ENCODE assay signal across 14 cellular contexts in genomic region chr22:50318356-50318697, GRCh38. TPM values are rescaled to one million over a fixed set of nuclear protein-coding genes. Genes with fewer than 3 reads are reported as not detected.
DNase-seq lines count a peak whose midpoint lies in the region; ATAC-seq, FAIRE-seq and TF ChIP-seq lines count a peak whose summit lies in the region.
"Had no signal": no experiment of that assay in that cellular context is flagged by ENCODE, and none has a peak within 500 bp of the region (broad histone marks: within the 10 kb centered on the region; RNA-seq: fewer than 3 reads in every experiment).

No MANE protein-coding gene starts in this region.

- BruUV-seq in K562 (replicated peaks; lab: Mats Ljungman, UMichigan) = no TSS peak

- peak; percentile 15; the same call in 2 of the 3 replicates for ATAC-seq in K562
- no peak for ATAC-seq in HG02885 (IDR thresholded peaks at IDR 0.05; ENCODE audit: poor library complexity, unreplicated experiment)

- in situ Hi-C loops in K562 (cut with MboI) = no loop called here

- H3K9me3 ChIP-seq in BLaER1 = no peaks in the 10 kb centered on the region
- H3K9me3 ChIP-seq in K562 (replicated peaks; ENCODE audit: control insufficient read depth, insufficient read depth, low read depth, low read length) = no peaks in the 10 kb centered on the region
- H3K9me3 ChIP-seq: HAP-1, Peyer's patch had no signal

- no peak for FAIRE-seq in K562 (lab: Jason Lieb, UNC)

- H3K4me2 ChIP-seq in BLaER1 = peak overlapping the region; percentile 98
- H3K4me2 ChIP-seq in K562 (ENCODE audit: insufficient read depth, low read length) = peak overlapping the region; percentile 74

- 52% methylated on average over 7 of the region's 7 CpGs for WGBS in K562 (ENCODE audit: insufficient coverage, low coverage, missing lambda C conversion rate)

- no peaks in the 10 kb centered on the region for H3K79me2 ChIP-seq in K562 (ENCODE audit: control insufficient read depth, insufficient read depth, low read length)

- TF ChIP-seq EP300 in K562 (IDR thresholded peaks at IDR 0.05; ENCODE audit: low read length) = no peak

- H3K36me3 ChIP-seq in BLaER1 = no peaks in the 10 kb centered on the region
- H3K36me3 ChIP-seq in H7 (replicated peaks; ENCODE audit: control insufficient read depth, insufficient read depth, low read length) = no peaks in the 10 kb centered on the region
- H3K36me3 ChIP-seq in K562 (ENCODE audit: control insufficient read depth, insufficient read depth, low read length) = no peaks in the 10 kb centered on the region
- H3K36me3 ChIP-seq: HAP-1, Peyer's patch had no signal

- intact Hi-C loops in K562 (cut with micrococcal nuclease) = no loop called here

- H3K9ac ChIP-seq in BLaER1 (peak overlapping the region; percentile 68; the same call in 1 of the 2 replicates), K562 (ENCODE audit: insufficient read depth in 1 of 2, low read depth in 2 of 2, low read length in 2 of 2) (peak overlapping the region; percentile 41 to 76)

- H4K20me1 ChIP-seq in BLaER1 (no peaks in the 10 kb centered on the region), K562 (replicated peaks; ENCODE audit: control insufficient read depth, insufficient read depth, low read length) (no peaks in the 10 kb centered on the region)

- no peak for TF ChIP-seq CTCF in K562 (IDR thresholded peaks at IDR 0.05 in 2 of 3, conservative IDR thresholded peaks at IDR 0.05 in 1 of 3; ENCODE audit: insufficient read depth in 2 of 3, low read depth in 1 of 3, low read length in 3 of 3)

- CTCF ChIA-PET in K562 (lab: Yijun Ruan, JAX; ENCODE audit: low intra/inter-chr PET ratio) = no interaction called here

- H3K4me1 ChIP-seq in BLaER1 (peaks cover 77% of the 10 kb centered on the region), K562 (replicated peaks in 1 of 2; ENCODE audit: control insufficient read depth in 2 of 2, insufficient read depth in 2 of 2, low read length in 2 of 2) (peaks cover 27 to 70% of the 10 kb centered on the region in 2 experiments; a peak in 4 of 5 replicates)
- H3K4me1 ChIP-seq: HAP-1 had no signal

- POLR2A ChIA-PET in K562 (lab: Yijun Ruan, JAX) = no interaction called here

- H2AFZ ChIP-seq in K562 (ENCODE audit: low read depth, low read length) = peak overlapping the region; percentile 74; the same call in 1 of the 2 replicates

- H3K27me3 ChIP-seq in BLaER1 = no peaks in the 10 kb centered on the region
- no peaks in the 10 kb centered on the region for H3K27me3 ChIP-seq in H7 (ENCODE audit: control insufficient read depth, insufficient read depth, low read length)
- no peaks in the 10 kb centered on the region for H3K27me3 ChIP-seq in K562 (ENCODE audit: control insufficient read depth in 2 of 2, insufficient read depth in 2 of 2, low read length in 2 of 2)
- H3K27me3 ChIP-seq: Peyer's patch had no signal

- DNase-seq in H7 (peak; percentile 71), K562 (ENCODE audit: extremely low read depth in 1 of 4, low spot score in 3 of 4) (no peak), NCI-H2196 (lab: John Stamatoyannopoulos, UW; ENCODE audit: unreplicated experiment) (no peak), NCI-H2171 treated with DMSO at 0.1 percent for 48 hours (lab: John Stamatoyannopoulos, UW) (no peak)
- DNase-seq: KG1, NCI-H1105 treated with DMSO at 0.1 percent for 48 hours, NCI-H187, NCI-H774, SHP77 treated with DMSO at 0.1 percent for 48 hours, T-helper 9 cell had no signal

- H3K4me3 ChIP-seq in BLaER1 (peak overlapping the region; percentile 46; the same call in 1 of the 2 replicates), H7 (ENCODE audit: insufficient read depth, low read depth, low read length) (no peak overlapping the region), K562 (no peak overlapping the region)
- H3K4me3 ChIP-seq: HAP-1, Peyer's patch had no signal

- TF ChIP-seq RAD21 in K562 (CRISPR knock-in tag; conservative IDR thresholded peaks at IDR 0.05 in 1 of 2, IDR thresholded peaks at IDR 0.05 in 1 of 2) = no peak

- no peak for TF ChIP-seq POLR2A in K562 (conservative IDR thresholded peaks at IDR 0.05)

- H3K27ac ChIP-seq in BLaER1 (peak overlapping the region; percentile 91), K562 (ENCODE audit: extremely low read depth, low read depth, low read length) (peak overlapping the region; percentile 69)

- no peaks in the 10 kb centered on the region for H3K9me1 ChIP-seq in K562 (ENCODE audit: control insufficient read depth, insufficient read depth, low read length)

RNA-seq across cellular contexts. Expression of gene DENND6B, which starts 8.5 kb away (rescaled TPM):
- total RNA-seq in H7 (2014; rRNA removed; shearing (Covaris generic)) = 0.52 and 1.1 TPM in 2 replicates
- total RNA-seq in K562 (2011; cell fraction: chromatin; rRNA removed; ENCODE audit: low replicate concordance) = 6.5 and 21.7 TPM in 2 replicates
- total RNA-seq in K562 (2011; cell fraction: nucleolus; rRNA removed) = 12.5 and 13.4 TPM in 2 replicates
- total RNA-seq in K562 (2011; cell fraction: nucleoplasm; rRNA removed) = 8.5 and 9.8 TPM in 2 replicates
- total RNA-seq in K562 (2014; rRNA removed) = 1.5 and 2.3 TPM in 2 replicates
- total RNA-seq in K562 (2014; rRNA removed; fragmentation: Illumina TruSeq; extraction: Trizol) = 0.26 and 0.29 TPM in 2 replicates
- total RNA-seq in K562 (2015; rRNA removed; fragmentation: Illumina TruSeq; extraction: Trizol) = 0.83 TPM in 2 replicates
- total RNA-seq in K562 (2021) = 3.1 and 3.2 TPM in 2 replicates
- polyA plus RNA-seq in K562 (2011; rRNA removed) = 2.0 and 3.4 TPM in 2 replicates
- polyA plus RNA-seq in K562 (2011; cell fraction: cytosol; rRNA removed) = 2.9 and 5.9 TPM in 2 replicates
- polyA plus RNA-seq in K562 (2011; cell fraction: nucleus; rRNA removed) = 18.3 and 38.3 TPM in 2 replicates
- polyA plus RNA-seq in K562 (2012) = 2.7 and 5.8 TPM in 2 replicates
- polyA plus RNA-seq in K562 (2014; fragmentation: Illumina TruSeq; extraction: Trizol) = 1.7 and 2.0 TPM in 2 replicates
- under 1 TPM; 0.07 to 0.31 TPM for polyA plus RNA-seq in K562 (2014; fragmentation: Nextera tagmentation; extraction: Ambion mirVana)
- polyA plus RNA-seq in K562 (2014; rRNA removed) = 3.1 and 3.7 TPM in 2 replicates
- 0.48 and 0.84 TPM in 2 replicates for polyA minus RNA-seq in K562 (2011; rRNA and poly(A)+ RNA removed)
- 1.8 and 3.2 TPM in 2 replicates for polyA minus RNA-seq in K562 (2011; cell fraction: cytosol; rRNA and poly(A)+ RNA removed)
- 2.6 and 3.8 TPM in 2 replicates for polyA minus RNA-seq in K562 (2011; cell fraction: nucleus; rRNA and poly(A)+ RNA removed)

RNA-seq across cellular contexts. Expression of gene PLXNB2, which starts 10.9 kb away (rescaled TPM):
- 33.4 and 39.8 TPM in 2 replicates for total RNA-seq in H7 (2014; rRNA removed; shearing (Covaris generic))
- 72.8 and 193 TPM in 2 replicates for total RNA-seq in K562 (2011; cell fraction: chromatin; rRNA removed; ENCODE audit: low replicate concordance)
- 120 and 131 TPM in 2 replicates for total RNA-seq in K562 (2011; cell fraction: nucleolus; rRNA removed)
- total RNA-seq in K562 (2011; cell fraction: nucleoplasm; rRNA removed) = 71.3 and 73.4 TPM in 2 replicates
- 16.9 and 22.7 TPM in 2 replicates for total RNA-seq in K562 (2014; rRNA removed)
- 3.2 and 4.8 TPM in 2 replicates for total RNA-seq in K562 (2014; rRNA removed; fragmentation: Illumina TruSeq; extraction: Trizol)
- 9.9 and 11.3 TPM in 2 replicates for total RNA-seq in K562 (2015; rRNA removed; fragmentation: Illumina TruSeq; extraction: Trizol)
- 45.1 and 48.0 TPM in 2 replicates for total RNA-seq in K562 (2021)
- polyA plus RNA-seq in K562 (2011; rRNA removed) = 17.4 and 26.1 TPM in 2 replicates
- polyA plus RNA-seq in K562 (2011; cell fraction: cytosol; rRNA removed) = 21.9 and 41.4 TPM in 2 replicates
- polyA plus RNA-seq in K562 (2011; cell fraction: nucleus; rRNA removed) = 101 and 150 TPM in 2 replicates
- polyA plus RNA-seq in K562 (2012) = 30.4 and 43.6 TPM in 2 replicates
- 13.6 and 22.0 TPM in 2 replicates for polyA plus RNA-seq in K562 (2014; fragmentation: Illumina TruSeq; extraction: Trizol)
- polyA plus RNA-seq in K562 (2014; fragmentation: Nextera tagmentation; extraction: Ambion mirVana) = under 1 TPM; 0.15 to 0.81 TPM
- polyA plus RNA-seq in K562 (2014; rRNA removed) = 20.7 and 24.6 TPM in 2 replicates
- 14.1 and 21.8 TPM in 2 replicates for polyA minus RNA-seq in K562 (2011; rRNA and poly(A)+ RNA removed)
- polyA minus RNA-seq in K562 (2011; cell fraction: cytosol; rRNA and poly(A)+ RNA removed) = 37.2 and 59.9 TPM in 2 replicates
- 30.4 and 32.4 TPM in 2 replicates for polyA minus RNA-seq in K562 (2011; cell fraction: nucleus; rRNA and poly(A)+ RNA removed)

RNA-seq across cellular contexts. Expression of gene PPP6R2, which starts 24.8 kb away (rescaled TPM):
- total RNA-seq in H7 (2014; rRNA removed; shearing (Covaris generic)) = 47.0 and 48.7 TPM in 2 replicates
- total RNA-seq in K562 (2011; cell fraction: chromatin; rRNA removed; ENCODE audit: low replicate concordance) = 97.0 and 226 TPM in 2 replicates
- total RNA-seq in K562 (2011; cell fraction: nucleolus; rRNA removed) = 102 and 113 TPM in 2 replicates
- 69.3 and 79.1 TPM in 2 replicates for total RNA-seq in K562 (2011; cell fraction: nucleoplasm; rRNA removed)
- total RNA-seq in K562 (2014; rRNA removed) = 33.6 and 45.2 TPM in 2 replicates
- 7.7 and 9.2 TPM in 2 replicates for total RNA-seq in K562 (2014; rRNA removed; fragmentation: Illumina TruSeq; extraction: Trizol)
- total RNA-seq in K562 (2015; rRNA removed; fragmentation: Illumina TruSeq; extraction: Trizol) = 21.4 and 22.1 TPM in 2 replicates
- 35.8 and 39.8 TPM in 2 replicates for total RNA-seq in K562 (2021)
- 24.1 and 33.0 TPM in 2 replicates for polyA plus RNA-seq in K562 (2011; rRNA removed)
- 30.1 and 36.3 TPM in 2 replicates for polyA plus RNA-seq in K562 (2011; cell fraction: cytosol; rRNA removed)
- polyA plus RNA-seq in K562 (2011; cell fraction: nucleus; rRNA removed) = 112 and 152 TPM in 2 replicates
- 27.4 and 43.9 TPM in 2 replicates for polyA plus RNA-seq in K562 (2012)
- 17.9 and 28.4 TPM in 2 replicates for polyA plus RNA-seq in K562 (2014; fragmentation: Illumina TruSeq; extraction: Trizol)
- polyA plus RNA-seq in K562 (2014; fragmentation: Nextera tagmentation; extraction: Ambion mirVana) = under 1 TPM; 0.32 to 0.74 TPM
- 37.5 and 39.3 TPM in 2 replicates for polyA plus RNA-seq in K562 (2014; rRNA removed)
- polyA minus RNA-seq in K562 (2011; rRNA and poly(A)+ RNA removed) = 17.5 and 21.0 TPM in 2 replicates
- polyA minus RNA-seq in K562 (2011; cell fraction: cytosol; rRNA and poly(A)+ RNA removed) = 15.7 and 22.8 TPM in 2 replicates
- 27.3 and 36.0 TPM in 2 replicates for polyA minus RNA-seq in K562 (2011; cell fraction: nucleus; rRNA and poly(A)+ RNA removed)

RNA-seq across cellular contexts. Expression of gene MAPK11, which starts 48.1 kb away (rescaled TPM):
- total RNA-seq in H7 (2014; rRNA removed; shearing (Covaris generic)) = 1.4 and 2.4 TPM in 2 replicates
- total RNA-seq in K562 (2011; cell fraction: chromatin; rRNA removed; ENCODE audit: low replicate concordance) = 6.0 and 15.3 TPM in 2 replicates
- total RNA-seq in K562 (2011; cell fraction: nucleolus; rRNA removed) = 11.8 and 12.5 TPM in 2 replicates
- 6.0 and 6.7 TPM in 2 replicates for total RNA-seq in K562 (2011; cell fraction: nucleoplasm; rRNA removed)
- total RNA-seq in K562 (2014; rRNA removed) (9.6 and 9.8 TPM in 2 replicates), K562 (2014; rRNA removed; fragmentation: Illumina TruSeq; extraction: Trizol) (1.9 and 2.5 TPM in 2 replicates), K562 (2015; rRNA removed; fragmentation: Illumina TruSeq; extraction: Trizol) (5.3 and 5.8 TPM in 2 replicates), K562 (2021) (12.8 and 14.6 TPM in 2 replicates)
- polyA plus RNA-seq in K562 (2011; rRNA removed) (5.1 and 7.0 TPM in 2 replicates), K562 (2014; fragmentation: Illumina TruSeq; extraction: Trizol) (5.7 and 7.0 TPM in 2 replicates), K562 (2014; fragmentation: Nextera tagmentation; extraction: Ambion mirVana) (under 1 TPM; 0.06 to 0.10 TPM), K562 (2014; rRNA removed) (10.6 and 11.5 TPM in 2 replicates)
- polyA plus RNA-seq in K562 (2011; cell fraction: cytosol; rRNA removed) = 5.6 and 12.8 TPM in 2 replicates
- 39.5 and 60.0 TPM in 2 replicates for polyA plus RNA-seq in K562 (2011; cell fraction: nucleus; rRNA removed)
- 9.9 and 19.7 TPM in 2 replicates for polyA plus RNA-seq in K562 (2012)
- polyA minus RNA-seq in K562 (2011; rRNA and poly(A)+ RNA removed) = 1.4 and 3.6 TPM in 2 replicates
- 5.2 and 6.5 TPM in 2 replicates for polyA minus RNA-seq in K562 (2011; cell fraction: cytosol; rRNA and poly(A)+ RNA removed)
- 6.1 and 6.3 TPM in 2 replicates for polyA minus RNA-seq in K562 (2011; cell fraction: nucleus; rRNA and poly(A)+ RNA removed)

RNA-seq across cellular contexts. Expression of gene MAPK12, which starts 56.8 kb away (rescaled TPM):
- 21.2 and 23.8 TPM in 2 replicates for total RNA-seq in H7 (2014; rRNA removed; shearing (Covaris generic))
- 112 and 304 TPM in 2 replicates for total RNA-seq in K562 (2011; cell fraction: chromatin; rRNA removed; ENCODE audit: low replicate concordance)
- 207 and 279 TPM in 2 replicates for total RNA-seq in K562 (2011; cell fraction: nucleolus; rRNA removed)
- total RNA-seq in K562 (2011; cell fraction: nucleoplasm; rRNA removed) = 136 and 144 TPM in 2 replicates
- 45.2 and 45.5 TPM in 2 replicates for total RNA-seq in K562 (2014; rRNA removed)
- total RNA-seq in K562 (2014; rRNA removed; fragmentation: Illumina TruSeq; extraction: Trizol) = 5.7 and 11.1 TPM in 2 replicates
- 32.9 and 33.8 TPM in 2 replicates for total RNA-seq in K562 (2015; rRNA removed; fragmentation: Illumina TruSeq; extraction: Trizol)
- total RNA-seq in K562 (2021) = 68.4 and 69.1 TPM in 2 replicates
- polyA plus RNA-seq in K562 (2011; rRNA removed) = 30.6 and 45.2 TPM in 2 replicates
- 35.5 and 49.4 TPM in 2 replicates for polyA plus RNA-seq in K562 (2011; cell fraction: cytosol; rRNA removed)
- polyA plus RNA-seq in K562 (2011; cell fraction: nucleus; rRNA removed) = 285 and 430 TPM in 2 replicates
- 38.8 and 60.9 TPM in 2 replicates for polyA plus RNA-seq in K562 (2012)
- polyA plus RNA-seq in K562 (2014; fragmentation: Illumina TruSeq; extraction: Trizol) = 32.8 and 35.5 TPM in 2 replicates
- 1 to 10 TPM in 1 of 2 experiments, under 1 TPM in 1; 0.79 to 4.0 TPM for polyA plus RNA-seq in K562 (2014; fragmentation: Nextera tagmentation; extraction: Ambion mirVana)
- polyA plus RNA-seq in K562 (2014; rRNA removed) = 69.4 and 71.5 TPM in 2 replicates
- polyA minus RNA-seq in K562 (2011; rRNA and poly(A)+ RNA removed) = 12.0 and 15.0 TPM in 2 replicates
- 18.3 and 22.3 TPM in 2 replicates for polyA minus RNA-seq in K562 (2011; cell fraction: cytosol; rRNA and poly(A)+ RNA removed)
- 61.0 and 65.0 TPM in 2 replicates for polyA minus RNA-seq in K562 (2011; cell fraction: nucleus; rRNA and poly(A)+ RNA removed)
